In the genomic region with DNA sequence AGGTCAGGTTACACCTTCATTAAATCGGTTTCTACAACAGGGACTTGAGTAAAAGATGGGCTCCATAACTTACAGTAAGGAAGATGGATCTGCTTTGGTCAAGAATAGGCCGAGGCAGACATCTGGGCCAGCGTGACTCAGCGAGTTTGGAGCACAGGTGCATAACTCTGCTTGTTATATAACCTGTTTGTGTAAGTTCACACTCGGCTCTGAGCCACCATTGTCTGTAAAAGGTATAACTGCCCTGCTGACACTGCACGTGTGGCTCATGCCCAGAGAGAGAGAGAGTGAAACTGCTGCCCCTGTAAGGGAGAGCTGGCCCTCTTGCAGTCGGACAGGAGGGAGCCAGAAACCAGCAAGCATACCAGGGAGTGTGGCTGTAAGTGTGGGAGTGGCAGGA, we compare ENCODE assay signal across 14 cellular contexts.
"Had no signal": no experiment of that assay in that cellular context is flagged by ENCODE, and none has a peak within 500 bp of the region (broad histone marks: within the 10 kb centered on the region; RNA-seq: fewer than 3 reads in every experiment).

No MANE protein-coding gene starts in this region.

- H3K36me3 Mint-ChIP-seq: mesothelial cell of epicardium, natural killer cell, neural progenitor cell had no signal

- H3K4me1 ChIP-seq: colonic mucosa, esophagus squamous epithelium, neural progenitor cell, right atrium auricular region, uterus had no signal

- H3K4me1 Mint-ChIP-seq: mesothelial cell of epicardium, natural killer cell, neural progenitor cell had no signal

- H3K4me2 ChIP-seq: neural progenitor cell had no signal

- H3K27ac Mint-ChIP-seq: mesothelial cell of epicardium, natural killer cell, neural progenitor cell had no signal

- FAIRE-seq: small intestine had no signal

- H3K9ac ChIP-seq: neural progenitor cell had no signal

- H3K27ac ChIP-seq: colonic mucosa, esophagus squamous epithelium, neural progenitor cell, ovary, right atrium auricular region, uterus had no signal

- H3K4me3 Mint-ChIP-seq: mesothelial cell of epicardium, natural killer cell, neural progenitor cell had no signal

- H2AFZ ChIP-seq: neural progenitor cell had no signal

- H3K4me3 ChIP-seq: colonic mucosa, esophagus squamous epithelium, neural progenitor cell, ovary, right atrium auricular region, uterus had no signal

- H3K36me3 ChIP-seq: colonic mucosa, esophagus squamous epithelium, neural progenitor cell, ovary, right atrium auricular region, uterus had no signal

- H3K9me3 ChIP-seq: colonic mucosa, esophagus squamous epithelium, right atrium auricular region, uterus had no signal

- DNase-seq: colonic mucosa; dermis blood vessel endothelial cell; esophagus squamous epithelium; foreskin fibroblast; natural killer cell; nucleus accumbens; ovary; small intestine; stimulated activated CD4-positive, alpha-beta T cell treated with anti-CD3 and anti-CD28 coated beads, Interleukin-12 subunit alpha, Interleukin-12 subunit beta, amount 100 ng/mL, for 4 hours; stimulated activated naive CD4-positive, alpha-beta T cell treated with Interleukin-2 at 50 U/mL for 16 hours; uterus had no signal

- H3K27me3 ChIP-seq: colonic mucosa, esophagus squamous epithelium, neural progenitor cell, ovary, right atrium auricular region, uterus had no signal

- ATAC-seq: natural killer cell had no signal
